ENCODE assay signal across 12 cellular contexts in the genomic region with DNA sequence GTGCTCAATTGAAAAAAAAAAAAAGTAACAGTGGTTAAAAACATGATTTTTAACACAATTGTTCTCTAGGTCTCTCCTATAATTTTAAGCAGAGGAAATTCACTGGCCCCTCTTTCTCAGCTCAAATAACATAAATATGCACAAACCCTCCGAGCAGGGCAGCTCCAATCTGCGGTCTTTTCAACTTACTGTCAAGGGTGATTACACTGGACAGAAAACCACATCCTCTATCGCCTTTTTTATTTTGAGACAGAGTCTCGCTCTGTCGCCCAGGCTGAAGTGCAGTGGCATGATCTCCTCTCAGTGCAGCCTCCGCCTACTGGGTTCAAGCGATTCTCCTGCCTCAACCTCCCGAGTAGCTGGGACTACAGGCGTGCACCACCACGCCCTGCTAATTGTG. TPM values are rescaled to one million over a fixed set of nuclear protein-coding genes. Genes with fewer than 3 reads are reported as not detected.
A peak's percentile ranks its signal among the peaks of the same experiment; 100 is the strongest.
DNase-seq lines count a peak whose midpoint lies in the region; ATAC-seq and TF ChIP-seq lines count a peak whose summit lies in the region.
"Had no signal": no experiment of that assay in that cellular context is flagged by ENCODE, and none has a peak within 500 bp of the region (broad histone marks: within the 10 kb centered on the region; RNA-seq: fewer than 3 reads in every experiment).

No MANE protein-coding gene starts in this region.

- DNase-seq in activated B cell treated with CpG ODN at 0.5 μM for 24 hours (no peak), HT-29 (ENCODE audit: low spot score) (no peak), NCI-H526 (lab: John Stamatoyannopoulos, UW) (no peak), DMS79 (lab: John Stamatoyannopoulos, UW) (no peak), NCI-H1417 treated with DMSO at 0.1 percent for 48 hours (lab: John Stamatoyannopoulos, UW) (no peak)
- DNase-seq: activated CD4-positive, alpha-beta T cell treated with anti-CD3 and anti-CD28 coated beads, Interleukin-2, amount 50 U/mL, for 48 hours; COR-L47; left ventricle myocardium superior; PC-9 had no signal

- H3K36me3 Mint-ChIP-seq in activated B cell treated with CpG ODN at 0.5 μM for 24 hours (ENCODE audit: low read depth) = no peaks in the 10 kb centered on the region

- CTCF ChIA-PET in activated B cell treated with CpG ODN at 0.5 μM for 24 hours (lab: Charles Lee) = interaction anchor here (3.4 kb wide), 1 partner anchor 43 kb away, joined by 11 read pairs; no protein-coding TSS in a partner anchor

- H3K9me3 Mint-ChIP-seq in activated B cell treated with CpG ODN at 0.5 μM for 24 hours = no peaks in the 10 kb centered on the region

- no peak for TF ChIP-seq POLR2A in GM18505 (IDR thresholded peaks at IDR 0.05; ENCODE audit: borderline replicate concordance, extremely low read depth, insufficient read depth, insufficient read length)

- peaks cover 50% of the 10 kb centered on the region for H3K27me3 Mint-ChIP-seq in activated B cell treated with CpG ODN at 0.5 μM for 24 hours

- POLR2A ChIA-PET in activated B cell treated with CpG ODN at 0.5 μM for 24 hours (lab: Charles Lee) = interaction anchor here (0.7 to 1.2 kb wide), 4 partner anchors 67 to 417 kb away, joined by 3 to 5 read pairs (median 4); a partner anchor contains a TSS

- H3K4me1 Mint-ChIP-seq in activated B cell treated with CpG ODN at 0.5 μM for 24 hours = peaks cover 15% of the 10 kb centered on the region

- ATAC-seq in GM18505 (IDR thresholded peaks at IDR 0.05; ENCODE audit: unreplicated experiment) (peak; percentile 94), GM21515 (IDR thresholded peaks at IDR 0.05; ENCODE audit: unreplicated experiment) (peak; percentile 78), HG03354 (IDR thresholded peaks at IDR 0.05; ENCODE audit: poor library complexity, severe bottlenecking, unreplicated experiment) (peak; percentile 90), activated B cell treated with CpG ODN at 0.5 μM for 24 hours (ENCODE audit: low read depth) (peak; percentile 94)
- ATAC-seq: left ventricle myocardium superior had no signal

- no peak for TF ChIP-seq CTCF in activated B cell treated with CpG ODN at 0.5 μM for 24 hours (IDR thresholded peaks at IDR 0.05)

- H3K27ac Mint-ChIP-seq in activated B cell treated with CpG ODN at 0.5 μM for 24 hours = no peak overlapping the region

- peak overlapping the region; percentile 46 for H3K4me3 Mint-ChIP-seq in activated B cell treated with CpG ODN at 0.5 μM for 24 hours

- intact Hi-C loops in activated B cell treated with CpG ODN at 0.5 μM for 24 hours (cut with micrococcal nuclease) = no loop called here

RNA-seq across cellular contexts. Expression of a gene that starts 16.5 kb away (rescaled TPM):
- 2.1 and 2.5 TPM in 2 replicates for total RNA-seq in activated B cell treated with CpG ODN at 0.5 μM for 24 hours
- 7.9 and 17.4 TPM in 2 replicates for total RNA-seq in HT-29 (2014; rRNA removed; shearing (Covaris generic))

RNA-seq across cellular contexts. Expression of a gene that starts 17.4 kb away (rescaled TPM):
- not detected in 2 replicates for total RNA-seq in activated B cell treated with CpG ODN at 0.5 μM for 24 hours
- not detected in 2 replicates for total RNA-seq in HT-29 (2014; rRNA removed; shearing (Covaris generic))
- total RNA-seq: left ventricle myocardium superior had no signal

RNA-seq across cellular contexts. Expression of a gene that starts 24.3 kb away (rescaled TPM):
- total RNA-seq in activated B cell treated with CpG ODN at 0.5 μM for 24 hours = 0.12 TPM in 1 of 2 replicates, not detected in the other
- not detected in 2 replicates for total RNA-seq in HT-29 (2014; rRNA removed; shearing (Covaris generic))
